ENCODE assay signal across 17 cellular contexts in genomic region chr2:233171344-233171743, GRCh38.
DNase-seq lines count a peak whose midpoint lies in the region; ATAC-seq lines count a peak whose summit lies in the region.
"Had no signal": no experiment of that assay in that cellular context is flagged by ENCODE, and none has a peak within 500 bp of the region (broad histone marks: within the 10 kb centered on the region; RNA-seq: fewer than 3 reads in every experiment).

No MANE protein-coding gene starts in this region.

- peaks cover 15% of the 10 kb centered on the region for H3K4me1 Mint-ChIP-seq in activated CD4-positive, alpha-beta memory T cell treated with anti-CD3 and anti-CD28 coated beads, Interleukin-2, amount 10 ng/mL, durations not matched to agents 7 days and 5 days
- H3K4me1 Mint-ChIP-seq in activated CD4-positive, alpha-beta memory T cell treated with anti-CD3 and anti-CD28 coated beads for 36 hours (ENCODE audit: low read depth): no peaks in the 10 kb centered on the region
- H3K4me1 Mint-ChIP-seq in activated naive CD8-positive, alpha-beta T cell treated with anti-CD3 and anti-CD28 coated beads for 36 hours: no peaks in the 10 kb centered on the region
- no peaks in the 10 kb centered on the region for H3K4me1 Mint-ChIP-seq in activated naive CD8-positive, alpha-beta T cell treated with anti-CD3 and anti-CD28 coated beads, Interleukin-2, amount 50 U/mL, for 24 hours
- H3K4me1 Mint-ChIP-seq in central memory CD8-positive, alpha-beta T cell: peaks cover 21% of the 10 kb centered on the region
- H3K4me1 Mint-ChIP-seq in stimulated activated naive B cell treated with anti-CD40 and anti-IgM and Interleukin-4, amounts not matched to agents 10 μg/mL and 1 μg/mL and 100 μg/mL, for 72 hours: peaks cover 10 to 20% of the 10 kb centered on the region in 2 donors

- DNase-seq in activated CD4-positive, alpha-beta memory T cell treated with anti-CD3 and anti-CD28 coated beads, Interleukin-2, amount 10 ng/mL, durations not matched to agents 7 days and 5 days: no peak
- DNase-seq in activated CD4-positive, alpha-beta memory T cell treated with anti-CD3 and anti-CD28 coated beads for 36 hours: no peak
- DNase-seq in activated naive CD8-positive, alpha-beta T cell treated with anti-CD3 and anti-CD28 coated beads for 36 hours: no peak
- no peak for DNase-seq in activated naive CD8-positive, alpha-beta T cell treated with anti-CD3 and anti-CD28 coated beads, Interleukin-2, amount 50 U/mL, for 24 hours
- no peak for DNase-seq in central memory CD8-positive, alpha-beta T cell (ENCODE audit: low spot score in 2 of 2)
- no peak for DNase-seq in stimulated activated naive B cell treated with anti-CD40 and anti-IgM and Interleukin-4, amounts not matched to agents 10 μg/mL and 1 μg/mL and 100 μg/mL, for 72 hours
- DNase-seq in NCI-H748 treated with DMSO at 0.1 percent for 48 hours (lab: John Stamatoyannopoulos, UW) (no peak), mucosa of gallbladder (ENCODE audit: low spot score) (no peak)
- DNase-seq: COR-L47, DMS 273 treated with DMSO at 0.1 percent for 48 hours, DND-41, NCI-H1417, NCI-H187, NCI-H2107, NCI-H510A, NCI-H82 had no signal

- H3K36me3 Mint-ChIP-seq in activated CD4-positive, alpha-beta memory T cell treated with anti-CD3 and anti-CD28 coated beads, Interleukin-2, amount 10 ng/mL, durations not matched to agents 7 days and 5 days (ENCODE audit: low read depth): peaks cover 65% of the 10 kb centered on the region
- H3K36me3 Mint-ChIP-seq in activated CD4-positive, alpha-beta memory T cell treated with anti-CD3 and anti-CD28 coated beads for 36 hours: peaks cover 36% of the 10 kb centered on the region
- peaks cover 23% of the 10 kb centered on the region for H3K36me3 Mint-ChIP-seq in activated naive CD8-positive, alpha-beta T cell treated with anti-CD3 and anti-CD28 coated beads for 36 hours
- peaks cover 39% of the 10 kb centered on the region for H3K36me3 Mint-ChIP-seq in activated naive CD8-positive, alpha-beta T cell treated with anti-CD3 and anti-CD28 coated beads, Interleukin-2, amount 50 U/mL, for 24 hours (ENCODE audit: low read depth)
- H3K36me3 Mint-ChIP-seq in central memory CD8-positive, alpha-beta T cell (ENCODE audit: insufficient read depth): peaks cover 68% of the 10 kb centered on the region
- peaks cover 46 to 53% of the 10 kb centered on the region in 2 donors for H3K36me3 Mint-ChIP-seq in stimulated activated naive B cell treated with anti-CD40 and anti-IgM and Interleukin-4, amounts not matched to agents 10 μg/mL and 1 μg/mL and 100 μg/mL, for 72 hours

- no peak for ATAC-seq in activated naive CD8-positive, alpha-beta T cell treated with anti-CD3 and anti-CD28 coated beads, Interleukin-2, amount 50 U/mL, for 24 hours
- ATAC-seq in central memory CD8-positive, alpha-beta T cell (replicated peaks; ENCODE audit: extremely low read depth, poor library complexity, severe bottlenecking): no peak
- no peak for ATAC-seq in stimulated activated naive B cell treated with anti-CD40 and anti-IgM and Interleukin-4, amounts not matched to agents 10 μg/mL and 1 μg/mL and 100 μg/mL, for 72 hours (replicated peaks)

- intact Hi-C loops in activated CD4-positive, alpha-beta memory T cell treated with anti-CD3 and anti-CD28 coated beads for 36 hours (cut with micrococcal nuclease): no loop called here

- H3K27me3 Mint-ChIP-seq in activated CD4-positive, alpha-beta memory T cell treated with anti-CD3 and anti-CD28 coated beads, Interleukin-2, amount 10 ng/mL, durations not matched to agents 7 days and 5 days: no peaks in the 10 kb centered on the region
- no peaks in the 10 kb centered on the region for H3K27me3 Mint-ChIP-seq in activated CD4-positive, alpha-beta memory T cell treated with anti-CD3 and anti-CD28 coated beads for 36 hours
- H3K27me3 Mint-ChIP-seq in activated naive CD8-positive, alpha-beta T cell treated with anti-CD3 and anti-CD28 coated beads for 36 hours: no peaks in the 10 kb centered on the region
- H3K27me3 Mint-ChIP-seq in activated naive CD8-positive, alpha-beta T cell treated with anti-CD3 and anti-CD28 coated beads, Interleukin-2, amount 50 U/mL, for 24 hours: no peaks in the 10 kb centered on the region
- H3K27me3 Mint-ChIP-seq in central memory CD8-positive, alpha-beta T cell: no peaks in the 10 kb centered on the region
- H3K27me3 Mint-ChIP-seq in stimulated activated naive B cell treated with anti-CD40 and anti-IgM and Interleukin-4, amounts not matched to agents 10 μg/mL and 1 μg/mL and 100 μg/mL, for 72 hours: no peaks in the 10 kb centered on the region

- H3K4me3 Mint-ChIP-seq in activated CD4-positive, alpha-beta memory T cell treated with anti-CD3 and anti-CD28 coated beads, Interleukin-2, amount 10 ng/mL, durations not matched to agents 7 days and 5 days: no peak overlapping the region
- no peak overlapping the region for H3K4me3 Mint-ChIP-seq in activated CD4-positive, alpha-beta memory T cell treated with anti-CD3 and anti-CD28 coated beads for 36 hours
- no peak overlapping the region for H3K4me3 Mint-ChIP-seq in activated naive CD8-positive, alpha-beta T cell treated with anti-CD3 and anti-CD28 coated beads for 36 hours
- no peak overlapping the region for H3K4me3 Mint-ChIP-seq in activated naive CD8-positive, alpha-beta T cell treated with anti-CD3 and anti-CD28 coated beads, Interleukin-2, amount 50 U/mL, for 24 hours
- no peak overlapping the region for H3K4me3 Mint-ChIP-seq in central memory CD8-positive, alpha-beta T cell
- no peak overlapping the region for H3K4me3 Mint-ChIP-seq in stimulated activated naive B cell treated with anti-CD40 and anti-IgM and Interleukin-4, amounts not matched to agents 10 μg/mL and 1 μg/mL and 100 μg/mL, for 72 hours
- H3K4me3 Mint-ChIP-seq: CD14-positive monocyte had no signal

- CTCF ChIA-PET in activated CD4-positive, alpha-beta memory T cell treated with anti-CD3 and anti-CD28 coated beads, Interleukin-2, amount 10 ng/mL, durations not matched to agents 7 days and 5 days (lab: Charles Lee): no interaction called here
- CTCF ChIA-PET in activated CD4-positive, alpha-beta memory T cell treated with anti-CD3 and anti-CD28 coated beads for 36 hours (lab: Charles Lee): no interaction called here

- H3K27ac Mint-ChIP-seq in activated CD4-positive, alpha-beta memory T cell treated with anti-CD3 and anti-CD28 coated beads, Interleukin-2, amount 10 ng/mL, durations not matched to agents 7 days and 5 days: peak overlapping the region; percentile 38
- H3K27ac Mint-ChIP-seq in activated CD4-positive, alpha-beta memory T cell treated with anti-CD3 and anti-CD28 coated beads for 36 hours: no peak overlapping the region
- peak overlapping the region; percentile 34 for H3K27ac Mint-ChIP-seq in activated naive CD8-positive, alpha-beta T cell treated with anti-CD3 and anti-CD28 coated beads for 36 hours
- H3K27ac Mint-ChIP-seq in activated naive CD8-positive, alpha-beta T cell treated with anti-CD3 and anti-CD28 coated beads, Interleukin-2, amount 50 U/mL, for 24 hours: no peak overlapping the region
- peak overlapping the region; percentile 12 for H3K27ac Mint-ChIP-seq in central memory CD8-positive, alpha-beta T cell (ENCODE audit: low read depth)
- H3K27ac Mint-ChIP-seq in stimulated activated naive B cell treated with anti-CD40 and anti-IgM and Interleukin-4, amounts not matched to agents 10 μg/mL and 1 μg/mL and 100 μg/mL, for 72 hours: peak overlapping the region; percentile 90

- H3K9me3 Mint-ChIP-seq in activated CD4-positive, alpha-beta memory T cell treated with anti-CD3 and anti-CD28 coated beads, Interleukin-2, amount 10 ng/mL, durations not matched to agents 7 days and 5 days: no peaks in the 10 kb centered on the region
- H3K9me3 Mint-ChIP-seq in activated CD4-positive, alpha-beta memory T cell treated with anti-CD3 and anti-CD28 coated beads for 36 hours: no peaks in the 10 kb centered on the region
- no peaks in the 10 kb centered on the region for H3K9me3 Mint-ChIP-seq in activated naive CD8-positive, alpha-beta T cell treated with anti-CD3 and anti-CD28 coated beads for 36 hours
- H3K9me3 Mint-ChIP-seq in activated naive CD8-positive, alpha-beta T cell treated with anti-CD3 and anti-CD28 coated beads, Interleukin-2, amount 50 U/mL, for 24 hours: peaks cover 5% of the 10 kb centered on the region
- no peaks in the 10 kb centered on the region for H3K9me3 Mint-ChIP-seq in central memory CD8-positive, alpha-beta T cell
- H3K9me3 Mint-ChIP-seq in stimulated activated naive B cell treated with anti-CD40 and anti-IgM and Interleukin-4, amounts not matched to agents 10 μg/mL and 1 μg/mL and 100 μg/mL, for 72 hours: no peaks in the 10 kb centered on the region
- H3K9me3 Mint-ChIP-seq: CD14-positive monocyte had no signal

- POLR2A ChIA-PET in activated CD4-positive, alpha-beta memory T cell treated with anti-CD3 and anti-CD28 coated beads, Interleukin-2, amount 10 ng/mL, durations not matched to agents 7 days and 5 days (lab: Charles Lee): interaction anchor here (0.6 kb wide), 1 partner anchor 77 kb away, joined by 3 read pairs; no protein-coding TSS in a partner anchor
- POLR2A ChIA-PET in activated CD4-positive, alpha-beta memory T cell treated with anti-CD3 and anti-CD28 coated beads for 36 hours (lab: Charles Lee): no interaction called here

Comparison
In these comparisons a context has a peak if more than half of its experiments do, and no peak if none do; other contexts are left out.
1. H3K27ac Mint-ChIP-seq: peak in activated CD4-positive, alpha-beta memory T cell treated with anti-CD3 and anti-CD28 coated beads, Interleukin-2, amount 10 ng/mL, durations not matched to agents 7 days and 5 days (single experiment), activated naive CD8-positive, alpha-beta T cell treated with anti-CD3 and anti-CD28 coated beads for 36 hours (single experiment), central memory CD8-positive, alpha-beta T cell (single experiment) and stimulated activated naive B cell treated with anti-CD40 and anti-IgM and Interleukin-4, amounts not matched to agents 10 μg/mL and 1 μg/mL and 100 μg/mL, for 72 hours (single experiment); none in activated CD4-positive, alpha-beta memory T cell treated with anti-CD3 and anti-CD28 coated beads for 36 hours (single experiment) and activated naive CD8-positive, alpha-beta T cell treated with anti-CD3 and anti-CD28 coated beads, Interleukin-2, amount 50 U/mL, for 24 hours (single experiment).